ENCODE assay signal across 16 cellular contexts in genomic region chr22:47395481-47395880, GRCh38.
DNase-seq lines count a peak whose midpoint lies in the region; ATAC-seq and TF ChIP-seq lines count a peak whose summit lies in the region.
"Had no signal": no experiment of that assay in that cellular context is flagged by ENCODE, and none has a peak within 500 bp of the region (broad histone marks: within the 10 kb centered on the region; RNA-seq: fewer than 3 reads in every experiment).

No MANE protein-coding gene starts in this region.

- H3K9me3 Mint-ChIP-seq in CD4-positive, alpha-beta T cell = no peaks in the 10 kb centered on the region
- H3K9me3 Mint-ChIP-seq: activated T-helper 17 cell treated with anti-CD3 and anti-CD28 coated beads, Interleukin-2, amount 50 U/mL, for 72 hours; memory B cell had no signal

- H3K9me3 ChIP-seq in SJSA1 (replicated peaks) (no peaks in the 10 kb centered on the region), osteoblast (ENCODE audit: low read depth, low read length) (no peaks in the 10 kb centered on the region), GM23248 (ENCODE audit: low read depth) (no peaks in the 10 kb centered on the region)
- no peaks in the 10 kb centered on the region for H3K9me3 ChIP-seq in CD4-positive, alpha-beta T cell (ENCODE audit: control insufficient read depth, low read length)

- no peak overlapping the region for H3K4me3 ChIP-seq in SJSA1
- H3K4me3 ChIP-seq in osteoblast (ENCODE audit: insufficient read depth, low read length) = no peak overlapping the region
- no peak overlapping the region for H3K4me3 ChIP-seq in GM23248
- H3K4me3 ChIP-seq: coronary artery had no signal

- no peaks in the 10 kb centered on the region for H3K27me3 Mint-ChIP-seq in CD4-positive, alpha-beta T cell
- H3K27me3 Mint-ChIP-seq: activated T-helper 17 cell treated with anti-CD3 and anti-CD28 coated beads, Interleukin-2, amount 50 U/mL, for 72 hours; B cell; memory B cell had no signal

- H3K79me2 ChIP-seq in osteoblast (ENCODE audit: insufficient read depth, low read length) (no peaks in the 10 kb centered on the region), GM23248 (ENCODE audit: insufficient read depth) (no peaks in the 10 kb centered on the region)

- no peaks in the 10 kb centered on the region for H4K20me1 ChIP-seq in osteoblast (ENCODE audit: insufficient read depth, low read length)
- H4K20me1 ChIP-seq in GM23248 (ENCODE audit: insufficient read depth) = no peaks in the 10 kb centered on the region

- peak; percentile 77 for DNase-seq in DMS53 (lab: John Stamatoyannopoulos, UW)
- peak; percentile 42 for DNase-seq in NCI-H2029 (lab: John Stamatoyannopoulos, UW)
- DNase-seq in SJSA1 (ENCODE audit: low read depth in 1 of 2, low spot score in 2 of 2) = peak; percentile 44 to 62
- DNase-seq in osteoblast (ENCODE audit: insufficient read length, low spot score, missing footprints) = peak; percentile 74
- no peak for DNase-seq in CD4-positive, alpha-beta T cell
- DNase-seq in GM13976 (ENCODE audit: low spot score) = no peak
- no peak for DNase-seq in activated T-cell treated with anti-CD3 and anti-CD28 coated beads for 4 hours
- DNase-seq in GM23248 = no peak
- DNase-seq: activated CD8-positive, alpha-beta T cell treated with anti-CD3 and anti-CD28 coated beads, Interleukin-2, amount 10 ng/mL, durations not matched to agents 7 days and 5 days; glutamatergic neuron; retina had no signal

- no peak overlapping the region for H3K9ac ChIP-seq in GM23248

- H3K4me1 ChIP-seq in SJSA1 (replicated peaks) = peaks cover 8% of the 10 kb centered on the region; the same call in 1 of the 2 replicates
- H3K4me1 ChIP-seq in osteoblast (ENCODE audit: insufficient read depth, low read length) = no peaks in the 10 kb centered on the region
- no peaks in the 10 kb centered on the region for H3K4me1 ChIP-seq in GM23248 (ENCODE audit: insufficient read depth)

- TF ChIP-seq CTCF in osteoblast (IDR thresholded peaks at IDR 0.05; ENCODE audit: extremely low read depth, low read depth, low read length) (no peak), GM13976 (IDR thresholded peaks at IDR 0.05; ENCODE audit: borderline replicate concordance, control extremely low read depth, extremely low read depth, insufficient read depth, missing control alignments) (no peak)
- TF ChIP-seq CTCF in CD4-positive, alpha-beta T cell (IDR thresholded peaks at IDR 0.05) = no peak

- intact Hi-C loops in CD4-positive, alpha-beta T cell (cut with DNase I, micrococcal nuclease) = no loop called here

- H3K27ac ChIP-seq in SJSA1 (no peak overlapping the region), osteoblast (ENCODE audit: low read depth, low read length) (no peak overlapping the region), GM23248 (no peak overlapping the region)
- H3K27ac ChIP-seq in CD4-positive, alpha-beta T cell (ENCODE audit: low read depth, low read length) = no peak overlapping the region
- H3K27ac ChIP-seq: coronary artery, epithelial cell of prostate had no signal

- in situ Hi-C loops in GM13976 (cut with MboI; ENCODE audit: low sequenced_read_pairs, unreplicated experiment) (no loop called here), GM23248 (cut with MboI) (no loop called here)

- H2AFZ ChIP-seq in osteoblast (ENCODE audit: low read length) (no peak overlapping the region), GM23248 (no peak overlapping the region)

- H3K4me2 ChIP-seq in osteoblast (ENCODE audit: insufficient read depth, low read length) = no peak overlapping the region
- no peak overlapping the region for H3K4me2 ChIP-seq in GM23248 (ENCODE audit: unreplicated experiment)

- POLR2A ChIA-PET in CD4-positive, alpha-beta T cell (lab: Charles Lee) = no interaction called here

- WGBS in GM23248 (ENCODE audit: low coverage in 1 of 2, low lambda C conversion rate in 2 of 2, missing lambda C conversion rate in 2 of 2), 2 experiments = 39 to 41% methylated on average over 8 of the region's 8 CpGs

- no peak overlapping the region for H3K27ac Mint-ChIP-seq in CD4-positive, alpha-beta T cell
- H3K27ac Mint-ChIP-seq: activated CD8-positive, alpha-beta T cell treated with anti-CD3 and anti-CD28 coated beads, Interleukin-2, amount 10 ng/mL, durations not matched to agents 7 days and 5 days; activated T-helper 17 cell treated with anti-CD3 and anti-CD28 coated beads, Interleukin-2, amount 50 U/mL, for 72 hours; B cell; memory B cell had no signal

- H3K36me3 Mint-ChIP-seq in CD4-positive, alpha-beta T cell (ENCODE audit: low read depth) = no peaks in the 10 kb centered on the region
- H3K36me3 Mint-ChIP-seq: memory B cell had no signal

- no peaks in the 10 kb centered on the region for H3F3A ChIP-seq in GM23248 (ENCODE audit: insufficient read depth)

- no peak for ATAC-seq in CD4-positive, alpha-beta T cell (ENCODE audit: poor library complexity)
- ATAC-seq: activated CD8-positive, alpha-beta T cell treated with anti-CD3 and anti-CD28 coated beads, Interleukin-2, amount 10 ng/mL, durations not matched to agents 7 days and 5 days; activated T-helper 17 cell treated with anti-CD3 and anti-CD28 coated beads, Interleukin-2, amount 50 U/mL, for 72 hours had no signal

- CTCF ChIA-PET in CD4-positive, alpha-beta T cell (lab: Charles Lee) = no interaction called here

- H3K36me3 ChIP-seq in SJSA1 (no peaks in the 10 kb centered on the region), osteoblast (ENCODE audit: insufficient read depth, low read length) (no peaks in the 10 kb centered on the region), GM23248 (ENCODE audit: low read depth) (no peaks in the 10 kb centered on the region)

- H3K4me3 Mint-ChIP-seq in CD4-positive, alpha-beta T cell = no peak overlapping the region
- H3K4me3 Mint-ChIP-seq: activated CD8-positive, alpha-beta T cell treated with anti-CD3 and anti-CD28 coated beads, Interleukin-2, amount 10 ng/mL, durations not matched to agents 7 days and 5 days; activated T-helper 17 cell treated with anti-CD3 and anti-CD28 coated beads, Interleukin-2, amount 50 U/mL, for 72 hours; B cell; memory B cell had no signal

- H3K4me1 Mint-ChIP-seq in CD4-positive, alpha-beta T cell (ENCODE audit: low read depth) = no peaks in the 10 kb centered on the region
- H3K4me1 Mint-ChIP-seq: activated T-helper 17 cell treated with anti-CD3 and anti-CD28 coated beads, Interleukin-2, amount 50 U/mL, for 72 hours; B cell; memory B cell had no signal

- H3K9me2 ChIP-seq in GM23248 (ENCODE audit: insufficient read depth) = no peaks in the 10 kb centered on the region

- H3K27me3 ChIP-seq in SJSA1 (replicated peaks) (no peaks in the 10 kb centered on the region), osteoblast (ENCODE audit: insufficient read depth, low read length) (no peaks in the 10 kb centered on the region), GM23248 (replicated peaks; ENCODE audit: insufficient read depth) (no peaks in the 10 kb centered on the region)
- no peaks in the 10 kb centered on the region for H3K27me3 ChIP-seq in CD4-positive, alpha-beta T cell (ENCODE audit: control insufficient read depth, insufficient read depth, low read length)

Comparison
In these comparisons a context has a peak if more than half of its experiments do, and no peak if none do; other contexts are left out.
1. DNase-seq: peak in DMS53 (single experiment), NCI-H2029 (single experiment), SJSA1 (2 of 2) and osteoblast (single experiment); none in CD4-positive, alpha-beta T cell (0 of 10), GM13976 (single experiment), activated T-cell treated with anti-CD3 and anti-CD28 coated beads for 4 hours (single experiment) and GM23248 (single experiment).